1 cellular context compared by ENCODE assay signal in genomic region chr16:3193221-3194212, GRCh38.
TF ChIP-seq lines count a peak whose summit lies in the region.

No MANE protein-coding gene starts in this region.

TF ChIP-seq in HepG2, 621 proteins besides CTCF, POLR2A, EP300 and RAD21 (continued from another document):
- no peak for TF ChIP-seq DZIP1 (CRISPR knock-in tag; IDR thresholded peaks at IDR 0.05)
- no peak for TF ChIP-seq ZBTB42 (CRISPR knock-in tag; IDR thresholded peaks at IDR 0.05)
